29 cellular contexts compared by ENCODE assay signal in the genomic region with DNA sequence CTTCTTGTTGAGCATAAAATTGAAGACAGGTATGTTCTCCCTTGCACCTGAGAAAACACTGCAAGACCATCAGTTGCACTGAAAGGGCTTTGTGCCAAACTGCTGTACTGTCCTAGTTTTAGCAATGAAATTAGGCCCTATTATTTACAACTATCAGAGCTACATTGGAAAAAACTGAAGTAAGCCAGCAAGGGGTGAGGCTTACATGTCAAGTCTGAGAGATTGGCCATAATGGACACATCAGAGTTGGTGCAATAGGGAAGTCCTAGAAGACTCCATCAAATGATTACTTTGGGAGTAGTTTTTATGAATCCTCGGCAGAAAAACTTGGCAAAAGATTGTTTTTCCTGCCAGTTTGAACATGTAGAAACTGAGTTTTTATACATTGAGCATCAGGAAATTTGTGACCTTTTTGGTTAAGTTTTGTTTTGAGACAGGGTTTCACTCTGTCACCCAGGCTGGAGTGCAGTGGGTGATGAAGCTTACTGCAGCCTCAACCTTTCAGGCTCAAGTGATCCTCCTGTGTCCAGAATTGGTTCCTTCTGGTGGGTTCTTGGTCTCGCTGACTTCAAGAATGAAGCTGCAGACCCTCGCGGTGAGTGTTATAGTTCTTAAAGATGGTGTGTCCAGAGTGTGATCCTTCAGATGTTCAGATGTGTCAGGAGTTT.
"Had no signal": no experiment of that assay in that cellular context is flagged by ENCODE, and none has a peak within 500 bp of the region (broad histone marks: within the 10 kb centered on the region; RNA-seq: fewer than 3 reads in every experiment).

No MANE protein-coding gene starts in this region.

- H3K27me3 Mint-ChIP-seq: dendritic cell treated with granulocyte-macrophage colony-stimulating factor and Interleukin-4, amounts not matched to agents 40 ng/mL and 50 ng/mL, for 4 days; T-helper 17 cell had no signal

- ATAC-seq: activated CD4-positive, alpha-beta T cell treated with anti-CD3 and anti-CD28 coated beads for 36 hours; activated CD8-positive, alpha-beta T cell treated with anti-CD3 and anti-CD28 coated beads, Interleukin-2, amount 10 ng/mL, durations not matched to agents 7 days and 5 days; esophagus mucosa; T-helper 17 cell had no signal

- H3K4me1 Mint-ChIP-seq: activated CD4-positive, alpha-beta T cell treated with anti-CD3 and anti-CD28 coated beads, Interleukin-2, amount 10 ng/mL, durations not matched to agents 24 days and 14 days; activated naive CD4-positive, alpha-beta T cell treated with anti-CD3 and anti-CD28 coated beads, Interleukin-2, amount 50 U/mL, for 24 hours; activated naive CD8-positive, alpha-beta T cell treated with anti-CD3 and anti-CD28 coated beads, Interleukin-2, amount 10 ng/mL, durations not matched to agents 7 days and 5 days; central memory CD8-positive, alpha-beta T cell; T-helper 17 cell had no signal

- H3K27ac ChIP-seq: brain microvascular endothelial cell, coronary artery, dorsolateral prefrontal cortex, WERI-Rb-1 had no signal

- H3K4me3 ChIP-seq: coronary artery, dorsolateral prefrontal cortex had no signal

- H3K4me3 Mint-ChIP-seq: activated CD4-positive, alpha-beta memory T cell treated with anti-CD3 and anti-CD28 coated beads for 36 hours; activated CD4-positive, alpha-beta T cell treated with anti-CD3 and anti-CD28 coated beads for 36 hours; activated CD4-positive, alpha-beta T cell treated with anti-CD3 and anti-CD28 coated beads, Interleukin-2, amount 10 ng/mL, durations not matched to agents 24 days and 14 days; activated CD8-positive, alpha-beta T cell treated with anti-CD3 and anti-CD28 coated beads, Interleukin-2, amount 10 ng/mL, durations not matched to agents 7 days and 5 days; activated naive CD4-positive, alpha-beta T cell treated with anti-CD3 and anti-CD28 coated beads for 36 hours; activated naive CD4-positive, alpha-beta T cell treated with anti-CD3 and anti-CD28 coated beads, Interleukin-2, amount 50 U/mL, for 24 hours; activated naive CD8-positive, alpha-beta T cell treated with anti-CD3 and anti-CD28 coated beads, Interleukin-2, amount 10 ng/mL, durations not matched to agents 7 days and 5 days; activated T-helper 1 cell treated with anti-CD3 and anti-CD28 coated beads, Interleukin-12 subunit alpha, Interleukin-12 subunit beta, Interleukin-2, Interleukin-4 antibody, amounts not matched to agents 30 ng/mL and 10 ng/mL and 1 ng/mL, durations not matched to agents 14 hours and 24 hours and 36 hours; central memory CD8-positive, alpha-beta T cell; dendritic cell treated with granulocyte-macrophage colony-stimulating factor and Interleukin-4, amounts not matched to agents 40 ng/mL and 50 ng/mL, for 4 days; endodermal cell; T-helper 17 cell; T-helper 2 cell treated with Interferon-gamma antibody and Interleukin-4, amounts not matched to agents 5 μg/mL and 100 μg/mL, for 36 hours had no signal

- H3K27ac Mint-ChIP-seq: activated CD4-positive, alpha-beta memory T cell treated with anti-CD3 and anti-CD28 coated beads for 36 hours; activated CD4-positive, alpha-beta T cell treated with anti-CD3 and anti-CD28 coated beads for 36 hours; activated CD4-positive, alpha-beta T cell treated with anti-CD3 and anti-CD28 coated beads, Interleukin-2, amount 10 ng/mL, durations not matched to agents 24 days and 14 days; activated CD8-positive, alpha-beta T cell treated with anti-CD3 and anti-CD28 coated beads, Interleukin-2, amount 10 ng/mL, durations not matched to agents 7 days and 5 days; activated naive CD4-positive, alpha-beta T cell treated with anti-CD3 and anti-CD28 coated beads for 36 hours; activated naive CD4-positive, alpha-beta T cell treated with anti-CD3 and anti-CD28 coated beads, Interleukin-2, amount 50 U/mL, for 24 hours; activated naive CD8-positive, alpha-beta T cell treated with anti-CD3 and anti-CD28 coated beads, Interleukin-2, amount 10 ng/mL, durations not matched to agents 7 days and 5 days; activated T-helper 1 cell treated with anti-CD3 and anti-CD28 coated beads, Interleukin-12 subunit alpha, Interleukin-12 subunit beta, Interleukin-2, Interleukin-4 antibody, amounts not matched to agents 30 ng/mL and 10 ng/mL and 1 ng/mL, durations not matched to agents 14 hours and 24 hours and 36 hours; activated T-helper 2 cell treated with anti-CD3 and anti-CD28 coated beads, Interferon-gamma antibody, Interleukin-2, Interleukin-4, amounts not matched to agents 10 μg/mL and 5 μg/mL and 100 μg/mL, durations not matched to agents 14 hours and 24 hours and 36 hours; dendritic cell treated with granulocyte-macrophage colony-stimulating factor and Interleukin-4, amounts not matched to agents 40 ng/mL and 50 ng/mL, for 4 days; endodermal cell; T-helper 17 cell; T-helper 2 cell treated with Interferon-gamma antibody and Interleukin-4, amounts not matched to agents 5 μg/mL and 100 μg/mL, for 36 hours had no signal

- H3K27me3 ChIP-seq: brain microvascular endothelial cell had no signal

- H3K36me3 ChIP-seq: brain microvascular endothelial cell, WERI-Rb-1 had no signal

- H3K9me3 Mint-ChIP-seq: activated naive CD4-positive, alpha-beta T cell treated with anti-CD3 and anti-CD28 coated beads, Interleukin-2, amount 50 U/mL, for 24 hours; central memory CD8-positive, alpha-beta T cell had no signal

- H3K36me3 Mint-ChIP-seq: activated CD4-positive, alpha-beta memory T cell treated with anti-CD3 and anti-CD28 coated beads for 36 hours; activated naive CD4-positive, alpha-beta T cell treated with anti-CD3 and anti-CD28 coated beads, Interleukin-2, amount 50 U/mL, for 24 hours; activated naive CD8-positive, alpha-beta T cell treated with anti-CD3 and anti-CD28 coated beads, Interleukin-2, amount 10 ng/mL, durations not matched to agents 7 days and 5 days had no signal

- DNase-seq: activated CD4-positive, alpha-beta memory T cell treated with anti-CD3 and anti-CD28 coated beads for 36 hours; activated CD4-positive, alpha-beta T cell treated with anti-CD3 and anti-CD28 coated beads for 36 hours; activated CD4-positive, CD25-positive, alpha-beta regulatory T cell; activated CD4-positive, CD25-positive, alpha-beta regulatory T cell treated with anti-CD3 and anti-CD28 coated beads, Interleukin-2, amount 50 U/mL, for 72 hours; activated CD8-positive, alpha-beta T cell treated with anti-CD3 and anti-CD28 coated beads, Interleukin-2, amount 10 ng/mL, durations not matched to agents 7 days and 5 days; activated effector memory CD4-positive, alpha-beta T cell treated with anti-CD3 and anti-CD28 coated beads, Interleukin-2, amount 50 U/mL, for 16 hours; activated naive CD4-positive, alpha-beta T cell treated with anti-CD3 and anti-CD28 coated beads for 36 hours; activated naive CD8-positive, alpha-beta T cell treated with anti-CD3 and anti-CD28 coated beads, Interleukin-2, amount 10 ng/mL, durations not matched to agents 7 days and 5 days; activated T-cell treated with anti-CD3 and anti-CD28 coated beads, Interleukin-2, amount 50 U/mL, for 48 hours; amniotic stem cell; anterior cingulate cortex; brain microvascular endothelial cell; dorsolateral prefrontal cortex; effector memory CD4-positive, alpha-beta T cell; endodermal cell; foreskin fibroblast; T-helper 1 cell; T-helper 17 cell; T1000; WERI-Rb-1 had no signal
